Comparison of ENCODE assay signal across 28 cellular contexts in genomic region chr20:4894409-4894808, GRCh38.
DNase-seq lines count a peak whose midpoint lies in the region; ATAC-seq and TF ChIP-seq lines count a peak whose summit lies in the region.
"Had no signal": no experiment of that assay in that cellular context is flagged by ENCODE, and none has a peak within 500 bp of the region (broad histone marks: within the 10 kb centered on the region; RNA-seq: fewer than 3 reads in every experiment).

No MANE protein-coding gene starts in this region.

- H3K4me1 ChIP-seq in OCI-LY1 (ENCODE audit: insufficient read depth, low read length, severe bottlenecking), result peaks cover 39% of the 10 kb centered on the region
- H3K4me1 ChIP-seq: sigmoid colon had no signal

- no peaks in the 10 kb centered on the region for H3K27me3 Mint-ChIP-seq in activated CD8-positive, alpha-beta T cell treated with anti-CD3 and anti-CD28 coated beads for 36 hours
- H3K27me3 Mint-ChIP-seq in activated CD8-positive, alpha-beta T cell treated with anti-CD3 and anti-CD28 coated beads, Interleukin-2, amount 10 ng/mL, durations not matched to agents 7 days and 5 days (ENCODE audit: low read depth), result no peaks in the 10 kb centered on the region
- no peaks in the 10 kb centered on the region for H3K27me3 Mint-ChIP-seq in dendritic cell treated with granulocyte-macrophage colony-stimulating factor and Interleukin-4, amounts not matched to agents 40 ng/mL and 50 ng/mL, for 4 days
- H3K27me3 Mint-ChIP-seq: CD8-positive, alpha-beta memory T cell; effector memory CD8-positive, alpha-beta T cell; natural killer cell treated with Interleukin-12 subunit alpha and Interleukin-12 subunit beta and Interleukin-15 and Interleukin-18, amount 100 ng/mL, for 72 hours; type B pancreatic cell had no signal

- H3K4me3 Mint-ChIP-seq in activated CD8-positive, alpha-beta T cell treated with anti-CD3 and anti-CD28 coated beads for 36 hours, result no peak overlapping the region
- H3K4me3 Mint-ChIP-seq in activated CD8-positive, alpha-beta T cell treated with anti-CD3 and anti-CD28 coated beads, Interleukin-2, amount 10 ng/mL, durations not matched to agents 7 days and 5 days, result no peak overlapping the region
- no peak overlapping the region for H3K4me3 Mint-ChIP-seq in dendritic cell treated with granulocyte-macrophage colony-stimulating factor and Interleukin-4, amounts not matched to agents 40 ng/mL and 50 ng/mL, for 4 days
- no peak overlapping the region for H3K4me3 Mint-ChIP-seq in stimulated activated effector memory CD8-positive, alpha-beta T cell treated with anti-CD3 and anti-CD28 coated beads, Interleukin-12 subunit alpha, Interleukin-12 subunit beta, amount 100 ng/mL, for 72 hours
- H3K4me3 Mint-ChIP-seq: CD8-positive, alpha-beta memory T cell; effector memory CD8-positive, alpha-beta T cell; natural killer cell treated with Interleukin-12 subunit alpha and Interleukin-12 subunit beta and Interleukin-15 and Interleukin-18, amount 100 ng/mL, for 72 hours; type B pancreatic cell had no signal

- peak overlapping the region; percentile 30 for H3K27ac Mint-ChIP-seq in activated CD8-positive, alpha-beta T cell treated with anti-CD3 and anti-CD28 coated beads for 36 hours
- H3K27ac Mint-ChIP-seq in activated CD8-positive, alpha-beta T cell treated with anti-CD3 and anti-CD28 coated beads, Interleukin-2, amount 10 ng/mL, durations not matched to agents 7 days and 5 days, result no peak overlapping the region
- peak overlapping the region; percentile 80 for H3K27ac Mint-ChIP-seq in dendritic cell treated with granulocyte-macrophage colony-stimulating factor and Interleukin-4, amounts not matched to agents 40 ng/mL and 50 ng/mL, for 4 days
- peak overlapping the region; percentile 86 for H3K27ac Mint-ChIP-seq in stimulated activated effector memory CD8-positive, alpha-beta T cell treated with anti-CD3 and anti-CD28 coated beads, Interleukin-12 subunit alpha, Interleukin-12 subunit beta, amount 100 ng/mL, for 72 hours

- no peaks in the 10 kb centered on the region for H4K20me1 ChIP-seq in OCI-LY1 (ENCODE audit: insufficient read depth, low read length)

- CTCF ChIA-PET in activated CD8-positive, alpha-beta T cell treated with anti-CD3 and anti-CD28 coated beads for 36 hours (lab: Charles Lee), result no interaction called here
- CTCF ChIA-PET in activated CD8-positive, alpha-beta T cell treated with anti-CD3 and anti-CD28 coated beads, Interleukin-2, amount 10 ng/mL, durations not matched to agents 7 days and 5 days (lab: Charles Lee), result no interaction called here

- H3F3A ChIP-seq in OCI-LY1 (ENCODE audit: insufficient read depth, low read length), result no peaks in the 10 kb centered on the region

- H3K4me2 ChIP-seq in OCI-LY1 (ENCODE audit: low read length), result no peak overlapping the region

- H3K9me3 ChIP-seq in OCI-LY1 (ENCODE audit: low read length), result no peaks in the 10 kb centered on the region
- H3K9me3 ChIP-seq: esophagus squamous epithelium, gastrocnemius medialis, left ventricle myocardium inferior, sigmoid colon, stomach had no signal

- peaks cover 6% of the 10 kb centered on the region for H3K36me3 Mint-ChIP-seq in activated CD8-positive, alpha-beta T cell treated with anti-CD3 and anti-CD28 coated beads for 36 hours (ENCODE audit: low read depth)
- peaks cover 17% of the 10 kb centered on the region for H3K36me3 Mint-ChIP-seq in activated CD8-positive, alpha-beta T cell treated with anti-CD3 and anti-CD28 coated beads, Interleukin-2, amount 10 ng/mL, durations not matched to agents 7 days and 5 days (ENCODE audit: low read depth)
- H3K36me3 Mint-ChIP-seq in dendritic cell treated with granulocyte-macrophage colony-stimulating factor and Interleukin-4, amounts not matched to agents 40 ng/mL and 50 ng/mL, for 4 days (ENCODE audit: low read depth), result peaks cover 86% of the 10 kb centered on the region
- H3K36me3 Mint-ChIP-seq in stimulated activated effector memory CD8-positive, alpha-beta T cell treated with anti-CD3 and anti-CD28 coated beads, Interleukin-12 subunit alpha, Interleukin-12 subunit beta, amount 100 ng/mL, for 72 hours, result peaks cover 13% of the 10 kb centered on the region
- H3K36me3 Mint-ChIP-seq: natural killer cell treated with Interleukin-12 subunit alpha and Interleukin-12 subunit beta and Interleukin-15 and Interleukin-18, amount 100 ng/mL, for 72 hours had no signal

- no peaks in the 10 kb centered on the region for H3K79me2 ChIP-seq in OCI-LY1 (ENCODE audit: insufficient read depth, low read length)

- H3K4me3 ChIP-seq in OCI-LY1 (ENCODE audit: low read depth, low read length, poor library complexity, severe bottlenecking), result no peak overlapping the region
- H3K4me3 ChIP-seq: esophagus squamous epithelium, gastrocnemius medialis, left ventricle myocardium inferior, sigmoid colon, stomach had no signal

- POLR2A ChIA-PET in activated CD8-positive, alpha-beta T cell treated with anti-CD3 and anti-CD28 coated beads for 36 hours (lab: Charles Lee), result no interaction called here
- POLR2A ChIA-PET in activated CD8-positive, alpha-beta T cell treated with anti-CD3 and anti-CD28 coated beads, Interleukin-2, amount 10 ng/mL, durations not matched to agents 7 days and 5 days (lab: Charles Lee), result no interaction called here

- H3K9me3 Mint-ChIP-seq in activated CD8-positive, alpha-beta T cell treated with anti-CD3 and anti-CD28 coated beads for 36 hours, result no peaks in the 10 kb centered on the region
- H3K9me3 Mint-ChIP-seq in activated CD8-positive, alpha-beta T cell treated with anti-CD3 and anti-CD28 coated beads, Interleukin-2, amount 10 ng/mL, durations not matched to agents 7 days and 5 days (ENCODE audit: insufficient read depth), result no peaks in the 10 kb centered on the region
- no peaks in the 10 kb centered on the region for H3K9me3 Mint-ChIP-seq in dendritic cell treated with granulocyte-macrophage colony-stimulating factor and Interleukin-4, amounts not matched to agents 40 ng/mL and 50 ng/mL, for 4 days
- no peaks in the 10 kb centered on the region for H3K9me3 Mint-ChIP-seq in stimulated activated effector memory CD8-positive, alpha-beta T cell treated with anti-CD3 and anti-CD28 coated beads, Interleukin-12 subunit alpha, Interleukin-12 subunit beta, amount 100 ng/mL, for 72 hours
- H3K9me3 Mint-ChIP-seq: CD8-positive, alpha-beta memory T cell; effector memory CD8-positive, alpha-beta T cell; natural killer cell treated with Interleukin-12 subunit alpha and Interleukin-12 subunit beta and Interleukin-15 and Interleukin-18, amount 100 ng/mL, for 72 hours; type B pancreatic cell had no signal

- no peak for DNase-seq in activated CD8-positive, alpha-beta T cell treated with anti-CD3 and anti-CD28 coated beads for 36 hours
- DNase-seq in activated CD8-positive, alpha-beta T cell treated with anti-CD3 and anti-CD28 coated beads, Interleukin-2, amount 10 ng/mL, durations not matched to agents 7 days and 5 days, result no peak
- DNase-seq in stimulated activated effector memory CD8-positive, alpha-beta T cell treated with anti-CD3 and anti-CD28 coated beads, Interleukin-12 subunit alpha, Interleukin-12 subunit beta, amount 100 ng/mL, for 72 hours (ENCODE audit: low spot score in 2 of 2), result no peak
- no peak for DNase-seq in SIG-M5 treated with dmso at 0.1 percent for 504 hours (lab: John Stamatoyannopoulos, UW; ENCODE audit: unreplicated experiment)
- DNase-seq in NCI-H226, result no peak
- DNase-seq: activated CD4-positive, alpha-beta T cell treated with anti-CD3 and anti-CD28 coated beads, Interleukin-2, amount 50 U/mL, for 1 hour; activated effector memory CD4-positive, alpha-beta T cell treated with anti-CD3 and anti-CD28 coated beads, Interleukin-2, amount 50 U/mL, for 16 hours; CD8-positive, alpha-beta memory T cell; effector memory CD8-positive, alpha-beta T cell; esophagus squamous epithelium; gastrocnemius medialis; GOT3; left ventricle myocardium inferior; NCI-H1092 treated with DMSO at 0.1 percent for 48 hours; NCI-H2029 treated with DMSO at 0.1 percent for 48 hours; NCI-H2227 treated with DMSO at 0.1 percent for 48 hours; NCI-H774; OCI-M1; sigmoid colon; stimulated activated CD4-positive, alpha-beta T cell treated with anti-CD3 and anti-CD28 coated beads, Interleukin-15, amount 100 ng/mL, for 24 hours; stomach; T1000 had no signal

- no peaks in the 10 kb centered on the region for H3K27me3 ChIP-seq in OCI-LY1 (ENCODE audit: insufficient read depth, low read length)
- H3K27me3 ChIP-seq: esophagus squamous epithelium, gastrocnemius medialis, sigmoid colon, stomach had no signal

- no peaks in the 10 kb centered on the region for H3K9me2 ChIP-seq in OCI-LY1 (ENCODE audit: low read depth, low read length)

- TF ChIP-seq CTCF in activated CD8-positive, alpha-beta T cell treated with anti-CD3 and anti-CD28 coated beads for 36 hours (IDR thresholded peaks at IDR 0.05), result no peak
- no peak for TF ChIP-seq CTCF in OCI-LY1 (IDR thresholded peaks at IDR 0.05; ENCODE audit: low read length)

- peaks cover 6% of the 10 kb centered on the region for H3K4me1 Mint-ChIP-seq in activated CD8-positive, alpha-beta T cell treated with anti-CD3 and anti-CD28 coated beads for 36 hours (ENCODE audit: low read depth)
- H3K4me1 Mint-ChIP-seq in activated CD8-positive, alpha-beta T cell treated with anti-CD3 and anti-CD28 coated beads, Interleukin-2, amount 10 ng/mL, durations not matched to agents 7 days and 5 days (ENCODE audit: low read depth), result peaks cover 11% of the 10 kb centered on the region
- peaks cover 58% of the 10 kb centered on the region for H3K4me1 Mint-ChIP-seq in dendritic cell treated with granulocyte-macrophage colony-stimulating factor and Interleukin-4, amounts not matched to agents 40 ng/mL and 50 ng/mL, for 4 days (ENCODE audit: low read depth)
- peaks cover 44% of the 10 kb centered on the region for H3K4me1 Mint-ChIP-seq in stimulated activated effector memory CD8-positive, alpha-beta T cell treated with anti-CD3 and anti-CD28 coated beads, Interleukin-12 subunit alpha, Interleukin-12 subunit beta, amount 100 ng/mL, for 72 hours

- ATAC-seq in activated CD8-positive, alpha-beta T cell treated with anti-CD3 and anti-CD28 coated beads for 36 hours, result no peak
- ATAC-seq in activated CD8-positive, alpha-beta T cell treated with anti-CD3 and anti-CD28 coated beads, Interleukin-2, amount 10 ng/mL, durations not matched to agents 7 days and 5 days, result no peak
- ATAC-seq in stimulated activated effector memory CD8-positive, alpha-beta T cell treated with anti-CD3 and anti-CD28 coated beads, Interleukin-12 subunit alpha, Interleukin-12 subunit beta, amount 100 ng/mL, for 72 hours, result no peak
- ATAC-seq in GM19467 (IDR thresholded peaks at IDR 0.05; ENCODE audit: unreplicated experiment), result no peak
- ATAC-seq: effector memory CD8-positive, alpha-beta T cell; gastrocnemius medialis; natural killer cell treated with Interleukin-12 subunit alpha and Interleukin-12 subunit beta and Interleukin-15 and Interleukin-18, amount 100 ng/mL, for 72 hours had no signal

- peaks cover 68% of the 10 kb centered on the region for H3K36me3 ChIP-seq in OCI-LY1 (ENCODE audit: insufficient read depth, low read length)
- H3K36me3 ChIP-seq: gastrocnemius medialis had no signal

- no peak overlapping the region for H2AFZ ChIP-seq in OCI-LY1 (ENCODE audit: low read length)

- intact Hi-C loops in activated CD8-positive, alpha-beta T cell treated with anti-CD3 and anti-CD28 coated beads for 36 hours (cut with micrococcal nuclease), result no loop called here
- intact Hi-C loops in dendritic cell treated with granulocyte-macrophage colony-stimulating factor and Interleukin-4, amounts not matched to agents 40 ng/mL and 50 ng/mL, for 4 days (cut with micrococcal nuclease), result no loop called here

- H3K9ac ChIP-seq in OCI-LY1 (ENCODE audit: low read length), result no peak overlapping the region

- peak overlapping the region; percentile 60 for H3K27ac ChIP-seq in OCI-LY1 (ENCODE audit: low read depth, low read length, poor library complexity, severe bottlenecking)
- H3K27ac ChIP-seq: 22Rv1, esophagus squamous epithelium, gastrocnemius medialis, left ventricle myocardium inferior, sigmoid colon, stomach had no signal
